ENCODE assay signal across 11 cellular contexts in the genomic region with DNA sequence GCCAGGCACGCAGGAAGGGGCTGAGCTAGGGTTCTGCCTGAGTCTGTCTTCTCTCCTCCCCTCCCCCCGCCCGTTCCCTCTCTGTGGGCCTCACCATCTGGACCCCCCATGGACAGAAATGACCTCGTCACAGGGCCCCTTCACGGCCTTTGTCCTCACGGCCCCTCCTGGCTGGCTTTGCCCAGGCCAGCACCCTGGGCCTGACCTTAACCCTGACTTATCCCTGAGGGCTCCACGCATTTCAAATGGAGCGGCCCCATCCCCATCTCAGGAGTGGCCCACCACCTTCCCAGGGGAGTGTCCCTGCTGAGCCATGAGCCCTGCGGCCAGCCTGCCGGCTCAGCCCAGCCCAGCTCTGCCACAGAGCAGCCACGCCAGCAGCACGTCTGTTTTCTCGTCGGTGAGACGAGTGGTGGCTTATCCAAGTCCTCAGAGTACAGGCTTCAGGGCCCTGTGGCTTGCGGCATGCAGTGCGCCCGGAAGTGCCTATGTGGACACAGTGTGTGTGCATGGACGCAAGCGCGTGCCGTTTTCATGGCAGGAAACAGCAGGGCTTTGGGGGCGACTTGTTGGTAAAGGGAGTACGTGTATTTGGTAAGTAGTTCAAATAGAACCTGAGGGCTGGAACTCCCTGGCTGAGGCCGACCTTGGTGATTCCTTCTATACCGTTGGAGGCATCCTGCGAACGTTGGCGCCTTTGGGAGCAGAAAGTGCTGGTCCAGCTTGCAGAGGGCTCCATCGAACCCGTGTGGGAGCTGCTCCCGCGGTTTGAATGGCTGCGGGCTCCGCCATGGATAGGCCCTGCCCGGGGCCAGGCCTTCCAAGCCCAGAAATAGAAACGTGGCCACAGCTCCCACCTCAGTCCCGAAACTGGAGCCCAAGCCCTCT. TPM values are rescaled to one million over a fixed set of nuclear protein-coding genes. Genes with fewer than 3 reads are reported as not detected.
A peak's percentile ranks its signal among the peaks of the same experiment; 100 is the strongest.
DNase-seq lines count a peak whose midpoint lies in the region; ATAC-seq and TF ChIP-seq lines count a peak whose summit lies in the region.
"Had no signal": no experiment of that assay in that cellular context is flagged by ENCODE, and none has a peak within 500 bp of the region (broad histone marks: within the 10 kb centered on the region; RNA-seq: fewer than 3 reads in every experiment).

No MANE protein-coding gene starts in this region.

- CTCF ChIA-PET in CD8-positive, alpha-beta memory T cell (lab: Charles Lee), result no interaction called here
- CTCF ChIA-PET in T-cell (lab: Charles Lee), result no interaction called here

- H3K27ac ChIP-seq in CD8-positive, alpha-beta memory T cell (ENCODE audit: low read depth, low read length), result no peak overlapping the region
- H3K27ac ChIP-seq in suprapubic skin (no peak overlapping the region), coronary artery (no peak overlapping the region)
- H3K27ac ChIP-seq: psoas muscle had no signal

- TF ChIP-seq EP300 in suprapubic skin (IDR thresholded peaks at IDR 0.05), result no peak

- peak overlapping the region; percentile 37 to 87 (median 60) for H3K4me3 Mint-ChIP-seq in CD8-positive, alpha-beta memory T cell
- H3K4me3 Mint-ChIP-seq in T-cell (peak overlapping the region in 2 of 3 donors; percentile 61 to 74), glutamatergic neuron (ENCODE audit: unreplicated experiment) (no peak overlapping the region)

- no peaks in the 10 kb centered on the region for H3K36me3 ChIP-seq in CD8-positive, alpha-beta memory T cell (ENCODE audit: insufficient read depth, low read length)
- peaks cover 10% of the 10 kb centered on the region for H3K36me3 ChIP-seq in suprapubic skin

- ATAC-seq in T-cell (replicated peaks in 1 of 4), result no peak
- ATAC-seq in HG03354 (IDR thresholded peaks at IDR 0.05; ENCODE audit: poor library complexity, severe bottlenecking, unreplicated experiment), result no peak
- ATAC-seq: psoas muscle had no signal

- no peaks in the 10 kb centered on the region for H3K9me3 ChIP-seq in CD8-positive, alpha-beta memory T cell (ENCODE audit: low read length)
- H3K9me3 ChIP-seq in suprapubic skin, result no peaks in the 10 kb centered on the region
- H3K9me3 ChIP-seq: psoas muscle had no signal

- TF ChIP-seq POLR2A in suprapubic skin (IDR thresholded peaks at IDR 0.05), result no peak

- H3K4me1 Mint-ChIP-seq in CD8-positive, alpha-beta memory T cell, result peaks cover 8 to 30% (median 11%) of the 10 kb centered on the region in 3 donors
- H3K4me1 Mint-ChIP-seq in T-cell (peaks cover 10 to 23% (median 14%) of the 10 kb centered on the region in 3 donors), glutamatergic neuron (ENCODE audit: low read depth, unreplicated experiment) (peaks cover 11% of the 10 kb centered on the region)

- peaks cover 26% of the 10 kb centered on the region for H3K4me1 ChIP-seq in CD8-positive, alpha-beta memory T cell (ENCODE audit: insufficient read depth, low read length)
- H3K4me1 ChIP-seq in suprapubic skin, result peaks cover 25% of the 10 kb centered on the region

- TF ChIP-seq CTCF in glutamatergic neuron (IDR thresholded peaks at IDR 0.05; ENCODE audit: partially characterized antibody, unreplicated experiment), result no peak
- no peak for TF ChIP-seq CTCF in suprapubic skin (IDR thresholded peaks at IDR 0.05)
- TF ChIP-seq CTCF in coronary artery (IDR thresholded peaks at IDR 0.05), result no peak

- no peak overlapping the region for H3K4me3 ChIP-seq in CD8-positive, alpha-beta memory T cell (ENCODE audit: low read length)
- H3K4me3 ChIP-seq in suprapubic skin (no peak overlapping the region), coronary artery (no peak overlapping the region)

- POLR2A ChIA-PET in CD8-positive, alpha-beta memory T cell (lab: Charles Lee), result no interaction called here
- POLR2A ChIA-PET in T-cell (lab: Charles Lee), result no interaction called here

- 86% methylated on average over 21 of the region's 38 CpGs for WGBS in suprapubic skin

- H3K9me3 Mint-ChIP-seq in CD8-positive, alpha-beta memory T cell, result no peaks in the 10 kb centered on the region
- H3K9me3 Mint-ChIP-seq in T-cell, result no peaks in the 10 kb centered on the region
- H3K9me3 Mint-ChIP-seq in glutamatergic neuron (ENCODE audit: unreplicated experiment), result peaks cover 23% of the 10 kb centered on the region

- peaks cover 8 to 16% of the 10 kb centered on the region in 2 donors for H3K27me3 Mint-ChIP-seq in CD8-positive, alpha-beta memory T cell
- H3K27me3 Mint-ChIP-seq in T-cell (peaks cover 4 to 13% of the 10 kb centered on the region in 2 donors), glutamatergic neuron (ENCODE audit: unreplicated experiment) (peaks cover 11% of the 10 kb centered on the region)

- no peaks in the 10 kb centered on the region for H3K27me3 ChIP-seq in CD8-positive, alpha-beta memory T cell (ENCODE audit: insufficient read depth, low read length, poor library complexity, severe bottlenecking)
- H3K27me3 ChIP-seq in suprapubic skin, result no peaks in the 10 kb centered on the region

- H3K27ac Mint-ChIP-seq in CD8-positive, alpha-beta memory T cell, result peak overlapping the region in 1 of 8 donors; percentile 33
- no peak overlapping the region for H3K27ac Mint-ChIP-seq in T-cell
- peak overlapping the region; percentile 33 for H3K27ac Mint-ChIP-seq in glutamatergic neuron (ENCODE audit: unreplicated experiment)

- DNase-seq in AML-193 (lab: John Stamatoyannopoulos, UW) (peak; percentile 67 to 75), T-cell (peak in 1 of 34 experiments; percentile 33), glutamatergic neuron (no peak), kidney tubule cell (ENCODE audit: low spot score) (no peak), suprapubic skin (ENCODE audit: low spot score in 2 of 2) (no peak), coronary artery (ENCODE audit: low spot score) (no peak)
- no peak for DNase-seq in CD8-positive, alpha-beta memory T cell
- DNase-seq: NCI-H2081, psoas muscle had no signal

- peaks cover 0 to 16% (median 6%) of the 10 kb centered on the region in 3 donors for H3K36me3 Mint-ChIP-seq in CD8-positive, alpha-beta memory T cell
- H3K36me3 Mint-ChIP-seq in T-cell (peaks cover 11% of the 10 kb centered on the region), glutamatergic neuron (ENCODE audit: unreplicated experiment) (no peaks in the 10 kb centered on the region)

RNA-seq across cellular contexts. Expression of a gene that starts 52.2 kb away (rescaled TPM):
- not detected for total RNA-seq in CD8-positive, alpha-beta memory T cell
- not detected for polyA plus RNA-seq in CD8-positive, alpha-beta memory T cell
- total RNA-seq in T-cell, result not detected
- not detected for total RNA-seq in glutamatergic neuron (ENCODE audit: unreplicated experiment)
- not detected for total RNA-seq in suprapubic skin
- total RNA-seq: bronchial epithelial cell had no signal

Comparison
In these comparisons a context has a peak if more than half of its experiments do, and no peak if none do; other contexts are left out.
1. DNase-seq: peak in AML-193 (2 of 2); none in CD8-positive, alpha-beta memory T cell (0 of 5), glutamatergic neuron (single experiment), kidney tubule cell (single experiment), suprapubic skin (0 of 2) and coronary artery (single experiment).